1 cellular context compared by ENCODE assay signal in genomic region chr19:42251572-42251990, GRCh38.
TF ChIP-seq lines count a peak whose summit lies in the region.

No MANE protein-coding gene starts in this region.

TF ChIP-seq in H1, 55 proteins besides CTCF, POLR2A, EP300 and RAD21:
- TF ChIP-seq USF2 (IDR thresholded peaks at IDR 0.05; ENCODE audit: low read length) (no peak), MAX (IDR thresholded peaks at IDR 0.05) (no peak), TBP (IDR thresholded peaks at IDR 0.05; ENCODE audit: low read depth, low read length) (no peak), SUZ12 (IDR thresholded peaks at IDR 0.05; ENCODE audit: low read length) (no peak), CHD7 (IDR thresholded peaks at IDR 0.05; ENCODE audit: insufficient replicate concordance, low read length) (no peak), TCF12 (IDR thresholded peaks at IDR 0.05; ENCODE audit: low read depth, low read length) (no peak), SAP30 (IDR thresholded peaks at IDR 0.05; ENCODE audit: insufficient read depth, insufficient replicate concordance, low read length) (no peak), CREB1 (IDR thresholded peaks at IDR 0.05) (no peak), SIX5 (IDR thresholded peaks at IDR 0.05; ENCODE audit: low read depth, low read length) (no peak), TAF7 (optimal IDR thresholded peaks at IDR 0.05; ENCODE audit: borderline replicate concordance, low read depth, low read length) (no peak), SIRT6 (IDR thresholded peaks at IDR 0.05; ENCODE audit: low read length) (no peak), ASH2L (IDR thresholded peaks at IDR 0.05; ENCODE audit: low read length) (no peak)
